14 cellular contexts compared by ENCODE assay signal in the genomic region with DNA sequence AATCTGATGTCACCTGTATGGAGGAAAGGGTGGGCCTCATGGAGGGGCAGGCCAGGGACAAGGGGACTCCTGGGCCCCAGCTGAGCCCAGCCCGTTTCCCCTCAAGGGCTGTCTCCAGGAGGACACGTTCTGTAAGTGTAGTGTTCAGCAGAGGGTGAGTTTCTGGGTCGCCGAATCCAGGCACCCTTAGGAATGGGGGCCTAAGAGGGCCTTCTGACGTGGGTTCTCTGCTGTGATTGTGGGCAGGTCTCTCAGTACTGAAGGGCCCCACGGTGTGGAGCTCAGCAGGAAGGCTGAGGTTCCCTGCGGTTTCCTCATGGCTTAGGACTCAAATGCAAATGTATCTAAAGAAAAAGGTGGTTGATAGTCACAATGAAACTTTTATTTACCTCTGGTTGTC. TPM values are rescaled to one million over a fixed set of nuclear protein-coding genes. Genes with fewer than 3 reads are reported as not detected.
DNase-seq lines count a peak whose midpoint lies in the region; ATAC-seq and TF ChIP-seq lines count a peak whose summit lies in the region.
"Had no signal": no experiment of that assay in that cellular context is flagged by ENCODE, and none has a peak within 500 bp of the region (broad histone marks: within the 10 kb centered on the region; RNA-seq: fewer than 3 reads in every experiment).

No MANE protein-coding gene starts in this region.

- no peak overlapping the region for H3K9ac ChIP-seq in endodermal cell (ENCODE audit: extremely low read depth, low read length, poor library complexity, severe bottlenecking)

- no peaks in the 10 kb centered on the region for H3K9me3 Mint-ChIP-seq in endodermal cell

- no peak for ATAC-seq in HG03442 (IDR thresholded peaks at IDR 0.05; ENCODE audit: unreplicated experiment)

- no peak for TF ChIP-seq CTCF in left ventricle myocardium inferior (IDR thresholded peaks at IDR 0.05; ENCODE audit: borderline replicate concordance)
- no peak for TF ChIP-seq CTCF in endodermal cell (conservative IDR thresholded peaks at IDR 0.05)

- peaks cover 1% of the 10 kb centered on the region for H3K4me1 Mint-ChIP-seq in endodermal cell

- peaks cover 26% of the 10 kb centered on the region for H3K36me3 ChIP-seq in left ventricle myocardium inferior
- peaks cover 52% of the 10 kb centered on the region for H3K36me3 ChIP-seq in endodermal cell (ENCODE audit: control insufficient read depth, insufficient read depth, low read length)

- H3K4me1 ChIP-seq in left ventricle myocardium inferior (peaks cover 48% of the 10 kb centered on the region), endodermal cell (ENCODE audit: control insufficient read depth, insufficient read depth, low read length) (peaks cover under 1% of the 10 kb centered on the region)

- WGBS in endodermal cell (ENCODE audit: insufficient coverage in 1 of 2, insufficient read length in 1 of 2), 2 experiments: 82 to 86% methylated on average over 7 of the region's 7 CpGs

- H3K4me3 Mint-ChIP-seq in endodermal cell: no peak overlapping the region

- H3K36me3 Mint-ChIP-seq in endodermal cell (ENCODE audit: low read depth): peaks cover 45% of the 10 kb centered on the region

- H3K9me3 ChIP-seq in left ventricle myocardium inferior (replicated peaks) (no peaks in the 10 kb centered on the region), endodermal cell (ENCODE audit: control insufficient read depth, low read length) (no peaks in the 10 kb centered on the region)

- peak overlapping the region; percentile 80 for H3K27ac ChIP-seq in left ventricle myocardium inferior (replicated peaks)
- H3K27ac ChIP-seq in endodermal cell (ENCODE audit: low read depth, low read length): no peak overlapping the region
- peak overlapping the region; percentile 30 for H3K27ac ChIP-seq in temporal lobe (ENCODE audit: low read depth, low read length)

- H3K27me3 Mint-ChIP-seq in endodermal cell (ENCODE audit: insufficient read depth): no peaks in the 10 kb centered on the region

- H3K27me3 ChIP-seq in left ventricle myocardium inferior (ENCODE audit: low read depth) (no peaks in the 10 kb centered on the region), endodermal cell (ENCODE audit: control insufficient read depth, insufficient read depth, low read length, poor library complexity, severe bottlenecking) (no peaks in the 10 kb centered on the region)

- H3K27ac Mint-ChIP-seq in endodermal cell: peak overlapping the region; percentile 40

- H3K4me3 ChIP-seq in left ventricle myocardium inferior (no peak overlapping the region), endodermal cell (ENCODE audit: low read length) (no peak overlapping the region)
- H3K4me3 ChIP-seq: lung had no signal

- DNase-seq in left ventricle myocardium inferior (no peak), cardiac septum (ENCODE audit: low spot score) (no peak), T-helper 9 cell (peak; percentile 39), endodermal cell (no peak), hypothalamus (lab: John Stamatoyannopoulos, UW) (no peak), NOMO-1 (lab: John Stamatoyannopoulos, UW; ENCODE audit: unreplicated experiment in 2 of 2) (no peak)
- DNase-seq: AML-193, Kasumi-1, NCI-H345, SIG-M5 had no signal

- intact Hi-C loops in left ventricle myocardium inferior (cut with micrococcal nuclease): no loop called here
- intact Hi-C loops in cardiac septum (cut with DNase I): no loop called here

RNA-seq across cellular contexts. Expression of gene PTDSS2, which starts 6.5 kb away (rescaled TPM):
- total RNA-seq in left ventricle myocardium inferior (30.2 TPM), cardiac septum (24.9 TPM), endodermal cell (10 to 100 TPM; 55.2 to 56.1 TPM), temporal lobe (18.2 TPM)
- polyA plus RNA-seq in endodermal cell (2013, experiment 1 of 2): 37.5 TPM
- 32.8 TPM for polyA plus RNA-seq in endodermal cell (2013, experiment 2 of 2)

RNA-seq across cellular contexts. Expression of gene ANO9, which starts 14.7 kb away (rescaled TPM):
- total RNA-seq in left ventricle myocardium inferior (0.11 TPM), cardiac septum (0.38 TPM), endodermal cell (10 to 100 TPM; 16.8 to 17.8 TPM), temporal lobe (not detected)
- 1.2 TPM for polyA plus RNA-seq in endodermal cell (2013, experiment 1 of 2)
- 0.50 TPM for polyA plus RNA-seq in endodermal cell (2013, experiment 2 of 2)
- total RNA-seq: frontal cortex had no signal

RNA-seq across cellular contexts. Expression of gene SIGIRR, which starts 41.7 kb away (rescaled TPM):
- total RNA-seq in left ventricle myocardium inferior: 34.9 TPM
- 33.3 TPM for total RNA-seq in cardiac septum
- 10 to 100 TPM; 63.3 to 67.4 TPM for total RNA-seq in endodermal cell
- polyA plus RNA-seq in endodermal cell (2013, experiment 1 of 2): 18.6 TPM
- polyA plus RNA-seq in endodermal cell (2013, experiment 2 of 2): 14.9 TPM
- 5.7 TPM for total RNA-seq in temporal lobe

RNA-seq across cellular contexts. Expression of gene RNH1, which starts 50.5 kb away (rescaled TPM):
- total RNA-seq in left ventricle myocardium inferior (142 TPM), cardiac septum (158 TPM), endodermal cell (10 to 100 TPM; 42.7 to 43.2 TPM), temporal lobe (35.7 TPM)
- polyA plus RNA-seq in endodermal cell (2013, experiment 1 of 2): 43.7 TPM
- polyA plus RNA-seq in endodermal cell (2013, experiment 2 of 2): 42.8 TPM

Comparison
In these comparisons a context has a peak if more than half of its experiments do, and no peak if none do; other contexts are left out.
1. RNA of gene ANO9, which starts 14.7 kb away (total RNA-seq): 16.8 to 17.8 TPM in endodermal cell; 0.38 TPM in cardiac septum (single experiment), 0.11 TPM in left ventricle myocardium inferior (single experiment) and not detected in temporal lobe (single experiment); every median in the first group is over 10 times any median in the second.